Comparison of ENCODE assay signal across 1 cellular context in the genomic region with DNA sequence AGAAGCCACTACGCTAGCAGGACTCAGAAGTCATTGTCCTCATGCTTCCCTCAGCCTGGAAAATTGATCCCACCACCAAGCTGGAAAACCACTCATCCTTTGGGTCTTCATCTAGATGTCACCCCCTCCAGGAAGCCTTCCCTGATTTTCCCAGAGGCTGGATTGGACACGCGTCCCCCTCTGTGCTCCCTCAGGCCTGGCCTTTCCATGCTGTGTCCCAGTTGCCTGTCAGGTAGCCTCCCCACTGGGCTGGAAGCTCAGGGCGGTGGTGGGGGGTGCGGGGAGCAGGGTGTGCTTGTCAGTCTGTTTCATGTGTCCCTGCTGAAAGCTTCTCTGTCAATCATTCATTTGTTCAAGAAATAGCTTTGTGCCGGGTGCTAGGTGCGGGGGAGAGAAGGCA.
TF ChIP-seq lines count a peak whose summit lies in the region.

No MANE protein-coding gene starts in this region.

TF ChIP-seq in SK-N-SH treated with all-trans-retinoic acid at 6 μM for 48 hours, 23 proteins besides CTCF, POLR2A, EP300 and RAD21 (continued from another document):
- TF ChIP-seq ZNF8 (CRISPR knock-in tag; IDR thresholded peaks at IDR 0.05) (no peak), POU6F1 (CRISPR knock-in tag; IDR thresholded peaks at IDR 0.05; ENCODE audit: borderline replicate concordance, low read depth) (no peak), BACH2 (CRISPR knock-in tag; IDR thresholded peaks at IDR 0.05; ENCODE audit: borderline replicate concordance) (no peak), ARNTL (CRISPR knock-in tag; IDR thresholded peaks at IDR 0.05; ENCODE audit: borderline replicate concordance, low read depth) (no peak), ISL1 (CRISPR knock-in tag; IDR thresholded peaks at IDR 0.05) (no peak), CSRNP3 (CRISPR knock-in tag; IDR thresholded peaks at IDR 0.05) (no peak), PPARA (CRISPR knock-in tag; IDR thresholded peaks at IDR 0.05; ENCODE audit: borderline replicate concordance) (no peak), ESRRG (CRISPR knock-in tag; IDR thresholded peaks at IDR 0.05) (no peak), SNAI2 (CRISPR knock-in tag; IDR thresholded peaks at IDR 0.05) (no peak), ZNF565 (CRISPR knock-in tag; conservative IDR thresholded peaks at IDR 0.05; ENCODE audit: low read depth) (no peak), CSDC2 (CRISPR knock-in tag; IDR thresholded peaks at IDR 0.05) (no peak), ZNF70 (CRISPR knock-in tag; IDR thresholded peaks at IDR 0.05) (no peak), ZFP3 (CRISPR knock-in tag; IDR thresholded peaks at IDR 0.05) (no peak), TOX (CRISPR knock-in tag; IDR thresholded peaks at IDR 0.05; ENCODE audit: borderline replicate concordance) (no peak), ZFP30 (CRISPR knock-in tag; IDR thresholded peaks at IDR 0.05) (no peak), GLIS3 (CRISPR knock-in tag; IDR thresholded peaks at IDR 0.05) (no peak)
